In genomic region chr14:103361868-103362267, GRCh38 we compare ENCODE assay signal across 11 cellular contexts. TPM values are rescaled to one million over a fixed set of nuclear protein-coding genes. Genes with fewer than 3 reads are reported as not detected.
A peak's percentile ranks its signal among the peaks of the same experiment; 100 is the strongest.
DNase-seq lines count a peak whose midpoint lies in the region; ATAC-seq and TF ChIP-seq lines count a peak whose summit lies in the region.
"Had no signal": no experiment of that assay in that cellular context is flagged by ENCODE, and none has a peak within 500 bp of the region (broad histone marks: within the 10 kb centered on the region; RNA-seq: fewer than 3 reads in every experiment).

No MANE protein-coding gene starts in this region.

- H3K27me3 ChIP-seq in SJSA1 (replicated peaks) = no peaks in the 10 kb centered on the region
- H3K27me3 ChIP-seq in fibroblast of lung (ENCODE audit: control insufficient read depth, insufficient read depth, low read length) = no peaks in the 10 kb centered on the region
- no peaks in the 10 kb centered on the region for H3K27me3 ChIP-seq in CD4-positive, alpha-beta T cell (ENCODE audit: control insufficient read depth, insufficient read depth, low read length)

- H3K9me3 ChIP-seq in SJSA1 (replicated peaks) = peaks cover 7% of the 10 kb centered on the region; the same call in 1 of the 2 replicates
- no peaks in the 10 kb centered on the region for H3K9me3 ChIP-seq in fibroblast of lung (ENCODE audit: control insufficient read depth, insufficient read depth, low read depth, low read length)
- peaks cover 7% of the 10 kb centered on the region for H3K9me3 ChIP-seq in CD4-positive, alpha-beta T cell (ENCODE audit: control insufficient read depth, low read length)

- H2AFZ ChIP-seq in fibroblast of lung (ENCODE audit: low read length) = no peak overlapping the region

- peaks cover 16% of the 10 kb centered on the region for H3K9me3 Mint-ChIP-seq in CD4-positive, alpha-beta T cell

- H3K79me2 ChIP-seq in fibroblast of lung (ENCODE audit: control insufficient read depth, insufficient read depth, low read length) = no peaks in the 10 kb centered on the region

- H3K36me3 ChIP-seq in SJSA1 = no peaks in the 10 kb centered on the region
- no peaks in the 10 kb centered on the region for H3K36me3 ChIP-seq in fibroblast of lung (ENCODE audit: control insufficient read depth, insufficient read depth, low read length)

- H4K20me1 ChIP-seq in fibroblast of lung (ENCODE audit: control insufficient read depth, extremely low read depth, insufficient read depth, low read length) = no peaks in the 10 kb centered on the region

- no peak for TF ChIP-seq CTCF in fibroblast of lung (conservative IDR thresholded peaks at IDR 0.05 in 1 of 2, IDR thresholded peaks at IDR 0.05 in 1 of 2; ENCODE audit: low read depth in 1 of 2, low read length in 2 of 2)
- no peak for TF ChIP-seq CTCF in CD4-positive, alpha-beta T cell (IDR thresholded peaks at IDR 0.05)

- peak; percentile 54 for DNase-seq in SIG-M5 treated with dmso at 0.1 percent for 504 hours (lab: John Stamatoyannopoulos, UW; ENCODE audit: unreplicated experiment)
- DNase-seq in SIG-M5 (lab: John Stamatoyannopoulos, UW) = no peak
- DNase-seq in SJSA1 (ENCODE audit: low read depth in 1 of 2, low spot score in 2 of 2) = peak; percentile 36 to 55
- DNase-seq in fibroblast of lung (ENCODE audit: low read depth in 2 of 2) = peak; percentile 97 to 98
- peak; percentile 17 for DNase-seq in stimulated activated naive CD8-positive, alpha-beta T cell treated with anti-CD3 and anti-CD28 coated beads, Interleukin-15, Interleukin-2, amounts not matched to agents 100 U/mL and 50 U/mL, for 24 hours
- no peak for DNase-seq in NCI-H2029 (lab: John Stamatoyannopoulos, UW)
- no peak for DNase-seq in CD4-positive, alpha-beta T cell
- DNase-seq: naive thymus-derived CD8-positive, alpha-beta T cell; NCI-H524 treated with DMSO at 0.1 percent for 48 hours had no signal

- H3K4me3 Mint-ChIP-seq in CD4-positive, alpha-beta T cell = no peak overlapping the region
- H3K4me3 Mint-ChIP-seq: B cell; naive thymus-derived CD8-positive, alpha-beta T cell had no signal

- POLR2A ChIA-PET in CD4-positive, alpha-beta T cell (lab: Charles Lee) = no interaction called here

- peak overlapping the region; percentile 11 for H3K4me2 ChIP-seq in fibroblast of lung (ENCODE audit: extremely low read depth, insufficient read depth, low read length)

- no peak overlapping the region for H3K9ac ChIP-seq in fibroblast of lung (ENCODE audit: insufficient read depth, low read length)

- no peaks in the 10 kb centered on the region for H3K36me3 Mint-ChIP-seq in CD4-positive, alpha-beta T cell (ENCODE audit: low read depth)

- H3K27ac ChIP-seq in SJSA1 (peak overlapping the region; percentile 37), fibroblast of lung (ENCODE audit: insufficient read depth, low read length) (peak overlapping the region; percentile 37)
- H3K27ac ChIP-seq in CD4-positive, alpha-beta T cell (ENCODE audit: low read depth, low read length) = no peak overlapping the region

- peaks cover 7% of the 10 kb centered on the region for H3K4me1 ChIP-seq in SJSA1 (replicated peaks)
- no peaks in the 10 kb centered on the region for H3K4me1 ChIP-seq in fibroblast of lung (ENCODE audit: control insufficient read depth, extremely low read depth, insufficient read depth, low read length)

- CTCF ChIA-PET in CD4-positive, alpha-beta T cell (lab: Charles Lee) = no interaction called here

- no peaks in the 10 kb centered on the region for H3K4me1 Mint-ChIP-seq in CD4-positive, alpha-beta T cell (ENCODE audit: low read depth)
- H3K4me1 Mint-ChIP-seq: B cell had no signal

- no peak overlapping the region for H3K4me3 ChIP-seq in SJSA1
- no peak overlapping the region for H3K4me3 ChIP-seq in fibroblast of lung (replicated peaks in 1 of 4; ENCODE audit: control extremely low read depth in 1 of 4, insufficient read depth in 1 of 4, low read depth in 3 of 4, low read length in 4 of 4)

- intact Hi-C loops in CD4-positive, alpha-beta T cell (cut with DNase I, micrococcal nuclease) = no loop called here

- peaks cover 8% of the 10 kb centered on the region for H3K27me3 Mint-ChIP-seq in CD4-positive, alpha-beta T cell

- H3K27ac Mint-ChIP-seq in CD4-positive, alpha-beta T cell = no peak overlapping the region
- H3K27ac Mint-ChIP-seq: B cell; naive thymus-derived CD8-positive, alpha-beta T cell had no signal

- ATAC-seq in stimulated activated naive CD8-positive, alpha-beta T cell treated with anti-CD3 and anti-CD28 coated beads, Interleukin-15, Interleukin-2, amounts not matched to agents 100 U/mL and 50 U/mL, for 24 hours = peak; percentile 68
- ATAC-seq in GM18867 (IDR thresholded peaks at IDR 0.05; ENCODE audit: unreplicated experiment) = no peak
- no peak for ATAC-seq in CD4-positive, alpha-beta T cell (ENCODE audit: poor library complexity)
- ATAC-seq: naive thymus-derived CD8-positive, alpha-beta T cell had no signal

RNA-seq across cellular contexts. Expression of gene MARK3, which starts 23.3 kb away (rescaled TPM):
- total RNA-seq in SJSA1 (2014; rRNA removed; shearing (Covaris generic)) = 32.3 and 53.2 TPM in 2 replicates
- 93.7 and 119 TPM in 2 replicates for total RNA-seq in fibroblast of lung
- 76.0 and 76.7 TPM in 2 replicates for polyA plus RNA-seq in fibroblast of lung
- polyA plus RNA-seq in fibroblast of lung (2012) = 54.7 and 58.7 TPM in 2 replicates
- 42.1 and 43.5 TPM in 2 replicates for polyA minus RNA-seq in fibroblast of lung (ENCODE audit: low replicate concordance)
- total RNA-seq in CD4-positive, alpha-beta T cell = 100 to 1,000 TPM; 107 TPM

RNA-seq across cellular contexts. Expression of gene EIF5, which starts 27.8 kb away (rescaled TPM):
- total RNA-seq in SJSA1 (2014; rRNA removed; shearing (Covaris generic)) = 127 and 177 TPM in 2 replicates
- 158 and 185 TPM in 2 replicates for total RNA-seq in fibroblast of lung
- polyA plus RNA-seq in fibroblast of lung = 333 and 400 TPM in 2 replicates
- 235 and 291 TPM in 2 replicates for polyA plus RNA-seq in fibroblast of lung (2012)
- 39.8 and 40.9 TPM in 2 replicates for polyA minus RNA-seq in fibroblast of lung (ENCODE audit: low replicate concordance)
- 100 to 1,000 TPM; 658 TPM for total RNA-seq in CD4-positive, alpha-beta T cell

Comparison
In these comparisons a context has a peak if more than half of its experiments do, and no peak if none do; other contexts are left out.
1. DNase-seq: peak in SIG-M5 treated with dmso at 0.1 percent for 504 hours (single experiment), SJSA1 (2 of 2), fibroblast of lung (2 of 2) and stimulated activated naive CD8-positive, alpha-beta T cell treated with anti-CD3 and anti-CD28 coated beads, Interleukin-15, Interleukin-2, amounts not matched to agents 100 U/mL and 50 U/mL, for 24 hours (single experiment); none in SIG-M5 (single experiment), NCI-H2029 (single experiment) and CD4-positive, alpha-beta T cell (0 of 10).